ENCODE assay signal across 1 cellular context in genomic region chr19:56594783-56595547, GRCh38.
TF ChIP-seq lines count a peak whose summit lies in the region.

Gene ZNF71, plus strand, starts transcription at chr19:56595302. Its CDS starts 6,257 bp downstream, at chr19:56601559.

TF ChIP-seq in HepG2, 621 proteins besides CTCF, POLR2A, EP300 and RAD21 (continued from another document and continues in another):
- TF ChIP-seq PRDM10 (CRISPR knock-in tag; IDR thresholded peaks at IDR 0.05; ENCODE audit: low read depth) (no peak), TARDBP (CRISPR knock-in tag; IDR thresholded peaks at IDR 0.05) (peak; percentile 52), RELA (CRISPR knock-in tag; IDR thresholded peaks at IDR 0.05) (no peak), GLI4 (CRISPR knock-in tag; IDR thresholded peaks at IDR 0.05; ENCODE audit: borderline replicate concordance) (peak; percentile 83; the same call in 1 of the 2 replicates), CSRNP1 (CRISPR knock-in tag; IDR thresholded peaks at IDR 0.05) (peak; percentile 64; the same call in 1 of the 2 replicates), SRY (CRISPR knock-in tag; IDR thresholded peaks at IDR 0.05) (0 out of 2 replicates have a peak, but pooled peaks have one; percentile 39), CERS6 (CRISPR knock-in tag; IDR thresholded peaks at IDR 0.05) (no peak), TBX3 (IDR thresholded peaks at IDR 0.05; ENCODE audit: borderline replicate concordance) (no peak), MLLT10 (CRISPR knock-in tag; IDR thresholded peaks at IDR 0.05) (no peak), SMYD3 (CRISPR knock-in tag; IDR thresholded peaks at IDR 0.05) (no peak), GATAD1 (CRISPR knock-in tag; IDR thresholded peaks at IDR 0.05) (0 out of 2 replicates have a peak, but pooled peaks have one; percentile 18), SP5 (CRISPR knock-in tag; IDR thresholded peaks at IDR 0.05; ENCODE audit: borderline replicate concordance, low read depth) (no peak), TOE1 (CRISPR knock-in tag; IDR thresholded peaks at IDR 0.05) (no peak), ZNF577 (CRISPR knock-in tag; IDR thresholded peaks at IDR 0.05; ENCODE audit: borderline replicate concordance, low read depth) (no peak), TCF7L2 (IDR thresholded peaks at IDR 0.05; ENCODE audit: low read depth, low read length) (no peak), HDAC1 (CRISPR knock-in tag; IDR thresholded peaks at IDR 0.05) (peak; percentile 89), SMC3 (IDR thresholded peaks at IDR 0.05; ENCODE audit: low read length) (no peak), HCFC1 (IDR thresholded peaks at IDR 0.05; ENCODE audit: low read depth, low read length) (peak; percentile 77), HES4 (CRISPR knock-in tag; IDR thresholded peaks at IDR 0.05; ENCODE audit: borderline replicate concordance) (0 out of 2 replicates have a peak, but pooled peaks have one; percentile 66), ZBTB38 (CRISPR knock-in tag; IDR thresholded peaks at IDR 0.05) (0 out of 2 replicates have a peak, but pooled peaks have one; percentile 55), IRF9 (CRISPR knock-in tag; IDR thresholded peaks at IDR 0.05; ENCODE audit: borderline replicate concordance) (0 out of 2 replicates have a peak, but pooled peaks have one; percentile 22), HNRNPH1 (optimal IDR thresholded peaks at IDR 0.05; ENCODE audit: low read depth, low read length) (no peak), ZSCAN25 (CRISPR knock-in tag; IDR thresholded peaks at IDR 0.05) (peak; percentile 74; the same call in 1 of the 2 replicates), ZNF740 (CRISPR knock-in tag; IDR thresholded peaks at IDR 0.05) (no peak), KLF16 (CRISPR knock-in tag; IDR thresholded peaks at IDR 0.05) (no peak), ZNF576 (CRISPR knock-in tag; IDR thresholded peaks at IDR 0.05) (no peak), SMARCE1 (IDR thresholded peaks at IDR 0.05; ENCODE audit: borderline replicate concordance) (no peak), HOXA7 (CRISPR knock-in tag; IDR thresholded peaks at IDR 0.05) (no peak), SCMH1 (CRISPR knock-in tag; IDR thresholded peaks at IDR 0.05; ENCODE audit: borderline replicate concordance) (no peak), HNRNPK (IDR thresholded peaks at IDR 0.05; ENCODE audit: low read depth, low read length, poor library complexity, severe bottlenecking) (peak; percentile 90), HOMEZ (CRISPR knock-in tag; IDR thresholded peaks at IDR 0.05; ENCODE audit: low read depth) (peak; percentile 12; the same call in 1 of the 2 replicates), MZF1 (CRISPR knock-in tag; IDR thresholded peaks at IDR 0.05; ENCODE audit: borderline replicate concordance) (no peak)
- TF ChIP-seq, protein P1, sequence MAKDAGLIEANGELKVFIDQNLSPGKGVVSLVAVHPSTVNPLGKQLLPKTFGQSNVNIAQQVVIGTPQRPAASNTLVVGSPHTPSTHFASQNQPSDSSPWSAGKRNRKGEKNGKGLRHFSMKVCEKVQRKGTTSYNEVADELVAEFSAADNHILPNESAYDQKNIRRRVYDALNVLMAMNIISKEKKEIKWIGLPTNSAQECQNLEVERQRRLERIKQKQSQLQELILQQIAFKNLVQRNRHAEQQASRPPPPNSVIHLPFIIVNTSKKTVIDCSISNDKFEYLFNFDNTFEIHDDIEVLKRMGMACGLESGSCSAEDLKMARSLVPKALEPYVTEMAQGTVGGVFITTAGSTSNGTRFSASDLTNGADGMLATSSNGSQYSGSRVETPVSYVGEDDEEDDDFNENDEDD (CRISPR knock-in tag; IDR thresholded peaks at IDR 0.05; ENCODE audit: borderline replicate concordance): peak; percentile 25; the same call in 1 of the 2 replicates
- TF ChIP-seq, protein P2, sequence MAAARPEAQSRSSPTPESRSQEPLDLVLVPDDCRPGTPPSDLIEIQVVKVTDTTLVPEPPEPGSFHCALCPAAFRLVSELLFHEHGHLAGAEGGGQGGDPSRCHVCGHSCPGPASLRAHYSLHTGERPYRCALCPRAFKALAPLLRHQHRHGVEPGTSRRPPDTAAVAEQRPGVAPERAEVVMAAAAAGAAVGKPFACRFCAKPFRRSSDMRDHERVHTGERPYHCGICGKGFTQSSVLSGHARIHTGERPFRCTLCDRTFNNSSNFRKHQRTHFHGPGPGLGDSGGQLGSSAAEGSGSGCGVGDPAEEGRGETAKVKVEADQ (CRISPR knock-in tag; IDR thresholded peaks at IDR 0.05; ENCODE audit: borderline replicate concordance): peak; percentile 91
- TF ChIP-seq, protein P3, sequence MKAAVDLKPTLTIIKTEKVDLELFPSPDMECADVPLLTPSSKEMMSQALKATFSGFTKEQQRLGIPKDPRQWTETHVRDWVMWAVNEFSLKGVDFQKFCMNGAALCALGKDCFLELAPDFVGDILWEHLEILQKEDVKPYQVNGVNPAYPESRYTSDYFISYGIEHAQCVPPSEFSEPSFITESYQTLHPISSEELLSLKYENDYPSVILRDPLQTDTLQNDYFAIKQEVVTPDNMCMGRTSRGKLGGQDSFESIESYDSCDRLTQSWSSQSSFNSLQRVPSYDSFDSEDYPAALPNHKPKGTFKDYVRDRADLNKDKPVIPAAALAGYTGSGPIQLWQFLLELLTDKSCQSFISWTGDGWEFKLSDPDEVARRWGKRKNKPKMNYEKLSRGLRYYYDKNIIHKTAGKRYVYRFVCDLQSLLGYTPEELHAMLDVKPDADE (CRISPR knock-in tag; IDR thresholded peaks at IDR 0.05): no peak
- TF ChIP-seq, protein P4, sequence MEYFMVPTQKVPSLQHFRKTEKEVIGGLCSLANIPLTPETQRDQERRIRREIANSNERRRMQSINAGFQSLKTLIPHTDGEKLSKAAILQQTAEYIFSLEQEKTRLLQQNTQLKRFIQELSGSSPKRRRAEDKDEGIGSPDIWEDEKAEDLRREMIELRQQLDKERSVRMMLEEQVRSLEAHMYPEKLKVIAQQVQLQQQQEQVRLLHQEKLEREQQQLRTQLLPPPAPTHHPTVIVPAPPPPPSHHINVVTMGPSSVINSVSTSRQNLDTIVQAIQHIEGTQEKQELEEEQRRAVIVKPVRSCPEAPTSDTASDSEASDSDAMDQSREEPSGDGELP (IDR thresholded peaks at IDR 0.05; ENCODE audit: borderline replicate concordance, low read depth): no peak
- TF ChIP-seq, protein P5, sequence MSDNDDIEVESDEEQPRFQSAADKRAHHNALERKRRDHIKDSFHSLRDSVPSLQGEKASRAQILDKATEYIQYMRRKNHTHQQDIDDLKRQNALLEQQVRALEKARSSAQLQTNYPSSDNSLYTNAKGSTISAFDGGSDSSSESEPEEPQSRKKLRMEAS (IDR thresholded peaks at IDR 0.05): peak; percentile 28; the same call in 1 of the 2 replicates
- TF ChIP-seq, protein P6, sequence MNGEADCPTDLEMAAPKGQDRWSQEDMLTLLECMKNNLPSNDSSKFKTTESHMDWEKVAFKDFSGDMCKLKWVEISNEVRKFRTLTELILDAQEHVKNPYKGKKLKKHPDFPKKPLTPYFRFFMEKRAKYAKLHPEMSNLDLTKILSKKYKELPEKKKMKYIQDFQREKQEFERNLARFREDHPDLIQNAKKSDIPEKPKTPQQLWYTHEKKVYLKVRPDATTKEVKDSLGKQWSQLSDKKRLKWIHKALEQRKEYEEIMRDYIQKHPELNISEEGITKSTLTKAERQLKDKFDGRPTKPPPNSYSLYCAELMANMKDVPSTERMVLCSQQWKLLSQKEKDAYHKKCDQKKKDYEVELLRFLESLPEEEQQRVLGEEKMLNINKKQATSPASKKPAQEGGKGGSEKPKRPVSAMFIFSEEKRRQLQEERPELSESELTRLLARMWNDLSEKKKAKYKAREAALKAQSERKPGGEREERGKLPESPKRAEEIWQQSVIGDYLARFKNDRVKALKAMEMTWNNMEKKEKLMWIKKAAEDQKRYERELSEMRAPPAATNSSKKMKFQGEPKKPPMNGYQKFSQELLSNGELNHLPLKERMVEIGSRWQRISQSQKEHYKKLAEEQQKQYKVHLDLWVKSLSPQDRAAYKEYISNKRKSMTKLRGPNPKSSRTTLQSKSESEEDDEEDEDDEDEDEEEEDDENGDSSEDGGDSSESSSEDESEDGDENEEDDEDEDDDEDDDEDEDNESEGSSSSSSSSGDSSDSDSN (CRISPR knock-in tag; IDR thresholded peaks at IDR 0.05): peak; percentile 40; the same call in 1 of the 2 replicates
